8 cellular contexts compared by ENCODE assay signal in the genomic region with DNA sequence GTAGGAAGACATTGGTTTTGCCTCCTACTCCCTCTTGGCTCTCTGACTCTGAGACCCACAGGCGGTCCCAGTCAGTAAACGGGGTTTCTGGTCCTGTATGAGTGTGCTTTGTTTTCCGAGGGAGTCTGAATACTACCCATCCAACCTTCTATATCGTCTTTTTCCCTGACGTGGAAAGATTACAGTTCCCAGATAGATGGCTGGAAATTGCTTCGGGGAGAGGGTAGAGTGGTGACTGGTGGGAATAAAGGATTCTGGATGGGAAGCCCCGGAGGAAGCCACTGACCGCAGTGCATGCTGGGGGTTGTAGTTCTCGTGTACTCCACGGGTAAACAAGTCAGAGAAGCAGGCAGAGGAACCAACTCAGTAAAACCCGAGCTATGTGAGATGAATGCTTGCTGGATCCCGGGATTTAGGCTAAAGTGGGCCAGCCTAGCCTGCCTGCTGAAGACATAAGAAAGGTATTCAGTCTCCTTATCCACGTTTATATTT.
DNase-seq lines count a peak whose midpoint lies in the region; ATAC-seq, FAIRE-seq and TF ChIP-seq lines count a peak whose summit lies in the region.

No MANE protein-coding gene starts in this region.

- in situ Hi-C loops in HepG2 (cut with HindIII; ENCODE audit: extremely low pct_ligation_motif_present, low pct_unique_long_range_greater_than_20kb), result no loop called here

- peak overlapping the region; percentile 31 for H3K9ac ChIP-seq in HepG2 (ENCODE audit: insufficient read depth, low read depth, low read length)

- H4K20me1 ChIP-seq in HepG2 (ENCODE audit: insufficient read depth, low read length), result no peaks in the 10 kb centered on the region

- no peak for TF ChIP-seq POLR2A in HepG2 (IDR thresholded peaks at IDR 0.05; ENCODE audit: insufficient read depth in 1 of 2, low read depth in 2 of 2, low read length in 2 of 2)

- TF ChIP-seq CTCF in dorsolateral prefrontal cortex (IDR thresholded peaks at IDR 0.05 in 54 of 56, conservative IDR thresholded peaks at IDR 0.05 in 2 of 56; ENCODE audit: low read depth in 1 of 56, partially characterized antibody in 56 of 56) (peak in 17 of 56 donors; percentile 4 to 32 (median 21)), HepG2 (CRISPR knock-in tag; IDR thresholded peaks at IDR 0.05) (no peak)

- no peaks in the 10 kb centered on the region for H3K27me3 ChIP-seq in dorsolateral prefrontal cortex
- no peaks in the 10 kb centered on the region for H3K27me3 ChIP-seq in HepG2 (ENCODE audit: control insufficient read depth in 1 of 2, insufficient read depth in 2 of 2, low read length in 2 of 2)

- DNase-seq in GM04503 (ENCODE audit: low read depth) (peak; percentile 21), NCI-H345 (lab: John Stamatoyannopoulos, UW) (peak; percentile 85), dorsolateral prefrontal cortex (peak; percentile 84 to 97 (median 92)), HepG2 (ENCODE audit: low spot score) (peak; percentile 52), GF-D8 (lab: John Stamatoyannopoulos, UW) (no peak)
- peak; percentile 41 to 61 for DNase-seq in activated CD4-positive, alpha-beta T cell treated with anti-CD3 and anti-CD28 coated beads for 4 hours
- peak; percentile 39 for DNase-seq in stimulated activated CD4-positive, alpha-beta T cell treated with anti-CD3 and anti-CD28 coated beads, Interleukin-2, amount 100 ng/mL, for 4 hours (ENCODE audit: low read depth)

- H3K27ac ChIP-seq in dorsolateral prefrontal cortex (peak overlapping the region; percentile 35 to 96 (median 87)), HepG2 (ENCODE audit: extremely low read length, insufficient read depth, low read length) (no peak overlapping the region)

- ATAC-seq in HG02623 (IDR thresholded peaks at IDR 0.05; ENCODE audit: unreplicated experiment) (peak; percentile 93), HepG2 (peak; percentile 98)

- H3K79me2 ChIP-seq in HepG2 (ENCODE audit: insufficient read depth, low read length), result no peaks in the 10 kb centered on the region

- 35% methylated on average over 13 of the region's 13 CpGs for WGBS in HepG2 (ENCODE audit: low lambda C conversion rate)

- no peaks in the 10 kb centered on the region; a peak in 1 of 5 replicates for H3K36me3 ChIP-seq in HepG2 (replicated peaks in 1 of 2; ENCODE audit: control insufficient read depth in 1 of 2, insufficient read depth in 2 of 2, low read length in 2 of 2)

- no peaks in the 10 kb centered on the region for H3K9me3 ChIP-seq in HepG2 (ENCODE audit: low read length)

- peak; percentile 91 for FAIRE-seq in HepG2 (lab: Jason Lieb, UNC)

- peaks cover 28% of the 10 kb centered on the region for H3K4me1 ChIP-seq in HepG2 (ENCODE audit: insufficient read depth, low read length)

- peak overlapping the region; percentile 69 for H3K4me2 ChIP-seq in HepG2 (ENCODE audit: low read depth, low read length)

- H3K4me3 ChIP-seq in dorsolateral prefrontal cortex (peak overlapping the region; percentile 17 to 74 (median 56)), HepG2 (replicated peaks in 1 of 3; ENCODE audit: insufficient read depth in 1 of 3, low read depth in 2 of 3, low read length in 3 of 3) (0 out of 6 replicates have a peak overlapping the region, but pooled peaks of 1 of the 3 experiments have one; percentile 19)

- CTCF ChIA-PET in HepG2 (lab: Yijun Ruan, JAX; ENCODE audit: low intra/inter-chr PET ratio, low total read pairs), result no interaction called here

- TF ChIP-seq RAD21 in HepG2 (CRISPR knock-in tag; IDR thresholded peaks at IDR 0.05), result no peak

- intact Hi-C loops in dorsolateral prefrontal cortex (cut with DNase I), result loop anchor here (2.0 to 5.0 kb wide), 3 partner anchors 46 to 64 kb away; partner anchors contain the start of gene IRF2BP2 (in 1 of the 2)
- intact Hi-C loops in HepG2 (cut with micrococcal nuclease; ENCODE audit: unreplicated experiment), result no loop called here

- BruUV-seq in HepG2 (replicated peaks; lab: Mats Ljungman, UMichigan), result no TSS peak

- no peak for TF ChIP-seq EP300 in HepG2 (IDR thresholded peaks at IDR 0.05; ENCODE audit: low read depth in 2 of 2, low read length in 2 of 2)
- TF ChIP-seq EP300 in HepG2 (CRISPR knock-in tag; IDR thresholded peaks at IDR 0.05; ENCODE audit: borderline replicate concordance), result no peak

- peak overlapping the region; percentile 56 for H2AFZ ChIP-seq in HepG2 (ENCODE audit: low read length)

- POLR2A ChIA-PET in HepG2 (lab: Yijun Ruan, JAX), result interaction anchor here (1.0 to 1.3 kb wide), 3 partner anchors 48 to 64 kb away, joined by 3 to 9 read pairs (median 4); no protein-coding TSS in a partner anchor

TF ChIP-seq in HepG2, 621 proteins besides CTCF, POLR2A, EP300 and RAD21 (continues in another document):
- TF ChIP-seq THAP11 (CRISPR knock-in tag; IDR thresholded peaks at IDR 0.05), result peak; percentile 99
- peak; percentile 46 for TF ChIP-seq CREM (IDR thresholded peaks at IDR 0.05)
- TF ChIP-seq CREM (CRISPR knock-in tag; IDR thresholded peaks at IDR 0.05), result no peak
- TF ChIP-seq JARID2 (CRISPR knock-in tag; IDR thresholded peaks at IDR 0.05; ENCODE audit: insufficient replicate concordance), result no peak
- TF ChIP-seq, protein P1, sequence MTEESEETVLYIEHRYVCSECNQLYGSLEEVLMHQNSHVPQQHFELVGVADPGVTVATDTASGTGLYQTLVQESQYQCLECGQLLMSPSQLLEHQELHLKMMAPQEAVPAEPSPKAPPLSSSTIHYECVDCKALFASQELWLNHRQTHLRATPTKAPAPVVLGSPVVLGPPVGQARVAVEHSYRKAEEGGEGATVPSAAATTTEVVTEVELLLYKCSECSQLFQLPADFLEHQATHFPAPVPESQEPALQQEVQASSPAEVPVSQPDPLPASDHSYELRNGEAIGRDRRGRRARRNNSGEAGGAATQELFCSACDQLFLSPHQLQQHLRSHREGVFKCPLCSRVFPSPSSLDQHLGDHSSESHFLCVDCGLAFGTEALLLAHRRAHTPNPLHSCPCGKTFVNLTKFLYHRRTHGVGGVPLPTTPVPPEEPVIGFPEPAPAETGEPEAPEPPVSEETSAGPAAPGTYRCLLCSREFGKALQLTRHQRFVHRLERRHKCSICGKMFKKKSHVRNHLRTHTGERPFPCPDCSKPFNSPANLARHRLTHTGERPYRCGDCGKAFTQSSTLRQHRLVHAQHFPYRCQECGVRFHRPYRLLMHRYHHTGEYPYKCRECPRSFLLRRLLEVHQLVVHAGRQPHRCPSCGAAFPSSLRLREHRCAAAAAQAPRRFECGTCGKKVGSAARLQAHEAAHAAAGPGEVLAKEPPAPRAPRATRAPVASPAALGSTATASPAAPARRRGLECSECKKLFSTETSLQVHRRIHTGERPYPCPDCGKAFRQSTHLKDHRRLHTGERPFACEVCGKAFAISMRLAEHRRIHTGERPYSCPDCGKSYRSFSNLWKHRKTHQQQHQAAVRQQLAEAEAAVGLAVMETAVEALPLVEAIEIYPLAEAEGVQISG (CRISPR knock-in tag; IDR thresholded peaks at IDR 0.05), result peak; percentile 53
- no peak for TF ChIP-seq CHD4 (IDR thresholded peaks at IDR 0.05; ENCODE audit: borderline replicate concordance, low read length)
- no peak for TF ChIP-seq ZNF629 (CRISPR knock-in tag; conservative IDR thresholded peaks at IDR 0.05)
- no peak for TF ChIP-seq ZNF343 (CRISPR knock-in tag; IDR thresholded peaks at IDR 0.05)
- no peak for TF ChIP-seq HMG20A (CRISPR knock-in tag; IDR thresholded peaks at IDR 0.05; ENCODE audit: borderline replicate concordance)
- no peak for TF ChIP-seq DZIP1 (CRISPR knock-in tag; IDR thresholded peaks at IDR 0.05)
- TF ChIP-seq MBNL3 (CRISPR knock-in tag; conservative IDR thresholded peaks at IDR 0.05), result no peak
- TF ChIP-seq ZNF773 (CRISPR knock-in tag; IDR thresholded peaks at IDR 0.05; ENCODE audit: borderline replicate concordance), result no peak
- no peak for TF ChIP-seq TP53 (CRISPR knock-in tag; conservative IDR thresholded peaks at IDR 0.05)
- TF ChIP-seq ZNF333 (CRISPR knock-in tag; IDR thresholded peaks at IDR 0.05; ENCODE audit: borderline replicate concordance), result no peak
- TF ChIP-seq ZNF337 (CRISPR knock-in tag; IDR thresholded peaks at IDR 0.05; ENCODE audit: borderline replicate concordance, low read depth), result 0 out of 2 replicates have a peak, but pooled peaks have one; percentile 31
- TF ChIP-seq, protein P2, sequence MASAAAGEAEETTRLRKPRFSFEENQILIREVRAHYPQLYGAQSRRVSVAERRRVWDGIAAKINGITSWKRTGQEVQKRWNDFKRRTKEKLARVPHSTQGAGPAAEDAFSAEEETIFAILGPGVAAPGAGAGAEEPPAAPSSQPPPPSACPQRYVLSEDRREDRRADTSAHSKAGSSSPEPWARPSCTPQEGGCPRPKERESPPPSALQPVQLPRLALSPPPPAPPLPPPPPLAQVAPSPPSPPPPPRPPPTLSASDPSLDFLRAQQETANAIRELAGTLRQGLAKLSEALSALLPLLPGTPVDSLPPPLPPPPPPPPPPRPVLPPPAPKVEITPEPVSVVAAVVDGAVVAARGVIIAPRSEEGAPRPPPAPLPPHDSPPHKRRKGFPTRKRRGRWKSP (CRISPR knock-in tag; IDR thresholded peaks at IDR 0.05), result no peak
- TF ChIP-seq ZNF784 (CRISPR knock-in tag; IDR thresholded peaks at IDR 0.05; ENCODE audit: borderline replicate concordance), result no peak
